In genomic region chr9:108163321-108164005, GRCh38 we compare ENCODE assay signal across 22 cellular contexts.
A peak's percentile ranks its signal among the peaks of the same experiment; 100 is the strongest.
DNase-seq lines count a peak whose midpoint lies in the region; TF ChIP-seq lines count a peak whose summit lies in the region.
"Had no signal": no experiment of that assay in that cellular context is flagged by ENCODE, and none has a peak within 500 bp of the region (broad histone marks: within the 10 kb centered on the region; RNA-seq: fewer than 3 reads in every experiment).

No MANE protein-coding gene starts in this region.

- H3K27me3 Mint-ChIP-seq in osteocyte (ENCODE audit: unreplicated experiment) = no peaks in the 10 kb centered on the region
- H3K27me3 Mint-ChIP-seq in T-helper 2 cell treated with Interferon-gamma antibody and Interleukin-4, amounts not matched to agents 5 μg/mL and 100 μg/mL, for 36 hours (ENCODE audit: low read depth) = no peaks in the 10 kb centered on the region
- H3K27me3 Mint-ChIP-seq: activated CD8-positive, alpha-beta T cell treated with anti-CD3 and anti-CD28 coated beads for 36 hours; activated T-helper 17 cell treated with anti-CD3 and anti-CD28 coated beads, Interleukin-2, amount 50 U/mL, for 72 hours had no signal

- H3K4me3 ChIP-seq in GM23248 (no peak overlapping the region), SJSA1 (no peak overlapping the region), fibroblast of pulmonary artery (replicated peaks; ENCODE audit: low read depth, low read length) (no peak overlapping the region)
- H3K4me3 ChIP-seq: GM12878, SK-N-MC, upper lobe of left lung had no signal

- H3K9me3 ChIP-seq in GM23248 (ENCODE audit: low read depth) = no peaks in the 10 kb centered on the region
- no peaks in the 10 kb centered on the region for H3K9me3 ChIP-seq in SJSA1 (replicated peaks)
- H3K9me3 ChIP-seq: upper lobe of left lung had no signal

- TF ChIP-seq CTCF in fibroblast of pulmonary artery (IDR thresholded peaks at IDR 0.05; ENCODE audit: low read length, missing control alignments) (no peak), osteocyte (IDR thresholded peaks at IDR 0.05) (no peak)

- no peaks in the 10 kb centered on the region for H3K36me3 ChIP-seq in GM23248 (ENCODE audit: low read depth)
- no peaks in the 10 kb centered on the region for H3K36me3 ChIP-seq in SJSA1
- H3K36me3 ChIP-seq: upper lobe of left lung had no signal

- H3K79me2 ChIP-seq in GM23248 (ENCODE audit: insufficient read depth) = no peaks in the 10 kb centered on the region

- H3K4me1 ChIP-seq in GM23248 (ENCODE audit: insufficient read depth) (peaks cover 36% of the 10 kb centered on the region), SJSA1 (replicated peaks) (peaks cover 21% of the 10 kb centered on the region)
- H3K4me1 ChIP-seq: upper lobe of left lung had no signal

- WGBS in GM23248 (ENCODE audit: low coverage in 1 of 2, low lambda C conversion rate in 2 of 2, missing lambda C conversion rate in 2 of 2), 2 experiments = 67% methylated on average over 6 of the region's 6 CpGs

- H3K9ac ChIP-seq in GM23248 = no peak overlapping the region

- H3K4me2 ChIP-seq in GM23248 (ENCODE audit: unreplicated experiment) = no peak overlapping the region

- H3K27me3 ChIP-seq in GM23248 (replicated peaks; ENCODE audit: insufficient read depth) (no peaks in the 10 kb centered on the region), SJSA1 (replicated peaks) (no peaks in the 10 kb centered on the region)
- H3K27me3 ChIP-seq: upper lobe of left lung had no signal

- H3K4me1 Mint-ChIP-seq in osteocyte (ENCODE audit: unreplicated experiment) = peaks cover 45% of the 10 kb centered on the region
- no peaks in the 10 kb centered on the region for H3K4me1 Mint-ChIP-seq in T-helper 2 cell treated with Interferon-gamma antibody and Interleukin-4, amounts not matched to agents 5 μg/mL and 100 μg/mL, for 36 hours (ENCODE audit: low read depth)
- H3K4me1 Mint-ChIP-seq: activated T-helper 17 cell treated with anti-CD3 and anti-CD28 coated beads, Interleukin-2, amount 50 U/mL, for 72 hours; natural killer cell had no signal

- H3K27ac ChIP-seq in GM23248 (peak overlapping the region; percentile 52), SJSA1 (peak overlapping the region; percentile 48)
- H3K27ac ChIP-seq: HL-60, SK-N-MC, upper lobe of left lung had no signal

- H3F3A ChIP-seq in GM23248 (ENCODE audit: insufficient read depth) = peaks cover 31% of the 10 kb centered on the region

- peak overlapping the region; percentile 83 for H3K27ac Mint-ChIP-seq in osteocyte (ENCODE audit: unreplicated experiment)
- H3K27ac Mint-ChIP-seq in T-helper 2 cell treated with Interferon-gamma antibody and Interleukin-4, amounts not matched to agents 5 μg/mL and 100 μg/mL, for 36 hours = no peak overlapping the region
- H3K27ac Mint-ChIP-seq: activated CD8-positive, alpha-beta T cell treated with anti-CD3 and anti-CD28 coated beads for 36 hours; activated T-helper 17 cell treated with anti-CD3 and anti-CD28 coated beads, Interleukin-2, amount 50 U/mL, for 72 hours; dendritic cell treated with granulocyte-macrophage colony-stimulating factor and Interleukin-4, amounts not matched to agents 40 ng/mL and 50 ng/mL, for 4 days; natural killer cell had no signal

- H3K9me2 ChIP-seq in GM23248 (ENCODE audit: insufficient read depth) = no peaks in the 10 kb centered on the region

- no peak overlapping the region for H2AFZ ChIP-seq in GM23248

- H4K20me1 ChIP-seq in GM23248 (ENCODE audit: insufficient read depth) = no peaks in the 10 kb centered on the region

- no peaks in the 10 kb centered on the region for H3K36me3 Mint-ChIP-seq in osteocyte (ENCODE audit: unreplicated experiment)
- no peaks in the 10 kb centered on the region for H3K36me3 Mint-ChIP-seq in T-helper 2 cell treated with Interferon-gamma antibody and Interleukin-4, amounts not matched to agents 5 μg/mL and 100 μg/mL, for 36 hours (ENCODE audit: low read depth)
- H3K36me3 Mint-ChIP-seq: natural killer cell had no signal

- DNase-seq in GM23248 (peak; percentile 80), SJSA1 (ENCODE audit: low read depth in 1 of 2, low spot score in 2 of 2) (peak; percentile 72 to 75), fibroblast of pulmonary artery (ENCODE audit: low read depth) (peak; percentile 36), osteocyte (ENCODE audit: extremely low spot score, unreplicated experiment) (no peak), CD1c-positive myeloid dendritic cell (ENCODE audit: extremely low spot score) (no peak), DMS 273 (lab: John Stamatoyannopoulos, UW; ENCODE audit: unreplicated experiment) (no peak)
- no peak for DNase-seq in T-helper 2 cell treated with Interferon-gamma antibody and Interleukin-4, amounts not matched to agents 5 μg/mL and 100 μg/mL, for 36 hours (ENCODE audit: low spot score)
- DNase-seq in central memory CD4-positive, alpha-beta T cell = no peak
- DNase-seq: activated CD8-positive, alpha-beta T cell treated with anti-CD3 and anti-CD28 coated beads for 36 hours; C1 segment of cervical spinal cord; Karpas-422; left ventricle myocardium superior; natural killer cell; NCI-H1694; NCI-H510A; stimulated activated CD4-positive, alpha-beta T cell treated with anti-CD3 and anti-CD28 coated beads, Interleukin-4, amount 100 ng/mL, for 24 hours; upper lobe of left lung had no signal

- in situ Hi-C loops in GM23248 (cut with MboI) = no loop called here

- H3K4me3 Mint-ChIP-seq in osteocyte (ENCODE audit: unreplicated experiment) = no peak overlapping the region
- H3K4me3 Mint-ChIP-seq in T-helper 2 cell treated with Interferon-gamma antibody and Interleukin-4, amounts not matched to agents 5 μg/mL and 100 μg/mL, for 36 hours = no peak overlapping the region
- H3K4me3 Mint-ChIP-seq: activated CD8-positive, alpha-beta T cell treated with anti-CD3 and anti-CD28 coated beads for 36 hours; activated T-helper 17 cell treated with anti-CD3 and anti-CD28 coated beads, Interleukin-2, amount 50 U/mL, for 72 hours; dendritic cell treated with granulocyte-macrophage colony-stimulating factor and Interleukin-4, amounts not matched to agents 40 ng/mL and 50 ng/mL, for 4 days; natural killer cell had no signal

- no peaks in the 10 kb centered on the region for H3K9me3 Mint-ChIP-seq in osteocyte (ENCODE audit: unreplicated experiment)
- H3K9me3 Mint-ChIP-seq in T-helper 2 cell treated with Interferon-gamma antibody and Interleukin-4, amounts not matched to agents 5 μg/mL and 100 μg/mL, for 36 hours = no peaks in the 10 kb centered on the region
- H3K9me3 Mint-ChIP-seq: dendritic cell treated with granulocyte-macrophage colony-stimulating factor and Interleukin-4, amounts not matched to agents 40 ng/mL and 50 ng/mL, for 4 days had no signal

Comparison
In these comparisons a context has a peak if more than half of its experiments do, and no peak if none do; other contexts are left out.
1. DNase-seq: peak in GM23248 (single experiment), SJSA1 (2 of 2) and fibroblast of pulmonary artery (single experiment); none in osteocyte (single experiment), CD1c-positive myeloid dendritic cell (single experiment), DMS 273 (single experiment), T-helper 2 cell treated with Interferon-gamma antibody and Interleukin-4, amounts not matched to agents 5 μg/mL and 100 μg/mL, for 36 hours (single experiment) and central memory CD4-positive, alpha-beta T cell (single experiment).